Comparison of ENCODE assay signal across 23 cellular contexts in genomic region chr14:33985242-33985641, GRCh38. TPM values are rescaled to one million over a fixed set of nuclear protein-coding genes. Genes with fewer than 3 reads are reported as not detected.
DNase-seq lines count a peak whose midpoint lies in the region; ATAC-seq, FAIRE-seq and TF ChIP-seq lines count a peak whose summit lies in the region.
"Had no signal": no experiment of that assay in that cellular context is flagged by ENCODE, and none has a peak within 500 bp of the region (broad histone marks: within the 10 kb centered on the region; RNA-seq: fewer than 3 reads in every experiment).

No MANE protein-coding gene starts in this region.

- in situ Hi-C loops in HepG2 (cut with HindIII; ENCODE audit: extremely low pct_ligation_motif_present, low pct_unique_long_range_greater_than_20kb) = no loop called here

- no peak overlapping the region for H3K4me2 ChIP-seq in HepG2 (ENCODE audit: low read depth, low read length)
- H3K4me2 ChIP-seq in HCT116 (ENCODE audit: low read length) = no peak overlapping the region
- H3K4me2 ChIP-seq: GM23338 had no signal

- H4K20me1 ChIP-seq in HepG2 (ENCODE audit: insufficient read depth, low read length) (no peaks in the 10 kb centered on the region), HCT116 (ENCODE audit: insufficient read depth) (no peaks in the 10 kb centered on the region)

- H3K27ac ChIP-seq in HepG2 (ENCODE audit: extremely low read length, insufficient read depth, low read length) (no peak overlapping the region), right lobe of liver (no peak overlapping the region), HCT116 (ENCODE audit: low read depth, low read length) (no peak overlapping the region), endodermal cell (ENCODE audit: low read depth, low read length) (no peak overlapping the region)
- H3K27ac ChIP-seq: C4-2B, HL-60 had no signal

- H3K4me1 ChIP-seq in HepG2 (ENCODE audit: insufficient read depth, low read length) (peaks cover 26% of the 10 kb centered on the region), right lobe of liver (no peaks in the 10 kb centered on the region), HCT116 (ENCODE audit: control insufficient read depth in 1 of 2, insufficient read depth in 2 of 2, low read length in 2 of 2) (peaks cover 0 to 13% of the 10 kb centered on the region in 2 experiments; a peak in 1 of 4 replicates), endodermal cell (ENCODE audit: control insufficient read depth, insufficient read depth, low read length) (peaks cover 4% of the 10 kb centered on the region)

- no peak overlapping the region for H3K4me3 ChIP-seq in HepG2 (replicated peaks in 1 of 3; ENCODE audit: insufficient read depth in 1 of 3, low read depth in 2 of 3, low read length in 3 of 3)
- no peak overlapping the region for H3K4me3 ChIP-seq in right lobe of liver
- H3K4me3 ChIP-seq in HCT116 (replicated peaks in 1 of 2; ENCODE audit: low read depth in 1 of 2, low read length in 2 of 2) = no peak overlapping the region
- no peak overlapping the region for H3K4me3 ChIP-seq in endodermal cell (ENCODE audit: low read length)
- H3K4me3 ChIP-seq: GM12878, GM23338, K562 had no signal

- TF ChIP-seq POLR2A in HepG2 (IDR thresholded peaks at IDR 0.05; ENCODE audit: insufficient read depth in 1 of 2, low read depth in 2 of 2, low read length in 2 of 2) (no peak), right lobe of liver (IDR thresholded peaks at IDR 0.05) (no peak), HCT116 (IDR thresholded peaks at IDR 0.05; ENCODE audit: borderline replicate concordance, extremely low read depth, insufficient read depth, insufficient read length) (no peak)

- peaks cover 25% of the 10 kb centered on the region for H3K9me3 Mint-ChIP-seq in endodermal cell

- TF ChIP-seq RAD21 in HepG2 (CRISPR knock-in tag; IDR thresholded peaks at IDR 0.05) (no peak), HCT116 (IDR thresholded peaks at IDR 0.05; ENCODE audit: low read depth) (no peak)

- H2AFZ ChIP-seq in HepG2 (ENCODE audit: low read length) = no peak overlapping the region
- no peak overlapping the region for H2AFZ ChIP-seq in HCT116 (ENCODE audit: low read depth, low read length, poor library complexity, severe bottlenecking)
- H2AFZ ChIP-seq: GM23338 had no signal

- H3K36me3 Mint-ChIP-seq in endodermal cell (ENCODE audit: low read depth) = no peaks in the 10 kb centered on the region

- CTCF ChIA-PET in HepG2 (lab: Yijun Ruan, JAX; ENCODE audit: low intra/inter-chr PET ratio, low total read pairs) = no interaction called here
- CTCF ChIA-PET in HCT116 (lab: Charles Lee) = no interaction called here

- no peak for TF ChIP-seq EP300 in HepG2 (IDR thresholded peaks at IDR 0.05; ENCODE audit: low read depth in 2 of 2, low read length in 2 of 2)
- no peak for TF ChIP-seq EP300 in HepG2 (CRISPR knock-in tag; IDR thresholded peaks at IDR 0.05; ENCODE audit: borderline replicate concordance)

- peaks cover 7% of the 10 kb centered on the region for H3K4me1 Mint-ChIP-seq in endodermal cell
- H3K4me1 Mint-ChIP-seq: GM23338 had no signal

- no peaks in the 10 kb centered on the region for H3K36me3 ChIP-seq in HepG2 (replicated peaks in 1 of 2; ENCODE audit: control insufficient read depth in 1 of 2, insufficient read depth in 2 of 2, low read length in 2 of 2)
- no peaks in the 10 kb centered on the region for H3K36me3 ChIP-seq in right lobe of liver
- H3K36me3 ChIP-seq in HCT116 (ENCODE audit: control insufficient read depth in 1 of 2, insufficient read depth in 2 of 2, low read length in 2 of 2) = no peaks in the 10 kb centered on the region
- H3K36me3 ChIP-seq in endodermal cell (ENCODE audit: control insufficient read depth, insufficient read depth, low read length) = no peaks in the 10 kb centered on the region

- no peak overlapping the region for H3K4me3 Mint-ChIP-seq in endodermal cell
- H3K4me3 Mint-ChIP-seq: CD4-positive, alpha-beta T cell; GM23338; HFFc6 had no signal

- peaks cover 9% of the 10 kb centered on the region; the same call in 1 of the 2 replicates for H3K9me3 ChIP-seq in HepG2 (ENCODE audit: low read length)
- no peaks in the 10 kb centered on the region for H3K9me3 ChIP-seq in right lobe of liver
- H3K9me3 ChIP-seq in HCT116 (ENCODE audit: control insufficient read depth in 1 of 2, insufficient read depth in 1 of 2, low read depth in 1 of 2, low read length in 2 of 2) = no peaks in the 10 kb centered on the region
- peaks cover 11% of the 10 kb centered on the region for H3K9me3 ChIP-seq in endodermal cell (ENCODE audit: control insufficient read depth, low read length)
- H3K9me3 ChIP-seq: Caco-2 had no signal

- TF ChIP-seq CTCF in HepG2 (CRISPR knock-in tag; IDR thresholded peaks at IDR 0.05) = no peak
- no peak for TF ChIP-seq CTCF in right lobe of liver (IDR thresholded peaks at IDR 0.05)
- no peak for TF ChIP-seq CTCF in HCT116 (IDR thresholded peaks at IDR 0.05 in 2 of 3, conservative IDR thresholded peaks at IDR 0.05 in 1 of 3; ENCODE audit: borderline replicate concordance in 1 of 3, insufficient read depth in 1 of 3, low read depth in 2 of 3, low read length in 2 of 3)
- peak; percentile 22 for TF ChIP-seq CTCF in endodermal cell (conservative IDR thresholded peaks at IDR 0.05)

- H3K9me2 ChIP-seq in HCT116 (ENCODE audit: insufficient read depth) = no peaks in the 10 kb centered on the region

- BruUV-seq in HepG2 (replicated peaks; lab: Mats Ljungman, UMichigan) = no TSS peak
- no TSS peak for BruUV-seq in HCT116 (replicated peaks; lab: Mats Ljungman, UMichigan)

- H3K79me2 ChIP-seq in HepG2 (ENCODE audit: insufficient read depth, low read length) (no peaks in the 10 kb centered on the region), HCT116 (ENCODE audit: insufficient read depth, low read length) (no peaks in the 10 kb centered on the region)

- RAD21 ChIA-PET in HCT116 (lab: Charles Lee; ENCODE audit: low non-redundant PET in 1 of 2, low total read pairs in 2 of 2, uncharacterized antibody in 2 of 2, unreplicated experiment in 2 of 2) = no interaction called here

- H3K27me3 Mint-ChIP-seq in endodermal cell (ENCODE audit: insufficient read depth) = no peaks in the 10 kb centered on the region
- H3K27me3 Mint-ChIP-seq: CD4-positive, alpha-beta T cell had no signal

- 0 out of 5 replicates have a peak, but pooled peaks cover 0 to 3% of the 10 kb centered on the region in 2 experiments for H3K27me3 ChIP-seq in HepG2 (ENCODE audit: control insufficient read depth in 1 of 2, insufficient read depth in 2 of 2, low read length in 2 of 2)
- H3K27me3 ChIP-seq in right lobe of liver = no peaks in the 10 kb centered on the region
- no peaks in the 10 kb centered on the region for H3K27me3 ChIP-seq in HCT116 (ENCODE audit: insufficient read depth, low read length)
- no peaks in the 10 kb centered on the region for H3K27me3 ChIP-seq in endodermal cell (ENCODE audit: control insufficient read depth, insufficient read depth, low read length, poor library complexity, severe bottlenecking)

- no peak for FAIRE-seq in HepG2 (lab: Jason Lieb, UNC)
- FAIRE-seq: D721Med, GM12878, GM19239, H54, K562 had no signal

- POLR2A ChIA-PET in HepG2 (lab: Yijun Ruan, JAX) = no interaction called here
- POLR2A ChIA-PET in HCT116 (lab: Charles Lee) = no interaction called here

- H3K9ac ChIP-seq in HepG2 (ENCODE audit: insufficient read depth, low read depth, low read length) (no peak overlapping the region), HCT116 (ENCODE audit: low read length) (no peak overlapping the region), endodermal cell (ENCODE audit: extremely low read depth, low read length, poor library complexity, severe bottlenecking) (no peak overlapping the region)

- ATAC-seq in HepG2 = peak; percentile 10; the same call in 2 of the 3 replicates
- no peak for ATAC-seq in right lobe of liver
- ATAC-seq in HCT116 = peak; percentile 40; the same call in 1 of the 2 replicates
- ATAC-seq in GM19463 (IDR thresholded peaks at IDR 0.05; ENCODE audit: unreplicated experiment) = no peak
- ATAC-seq: GM12878, GM23338, K562 had no signal

- WGBS in HepG2 (ENCODE audit: low lambda C conversion rate) = 84% methylated on average over 2 of the region's 2 CpGs
- 89% methylated on average over 1 of the region's 2 CpGs for WGBS in right lobe of liver (ENCODE audit: insufficient coverage, low coverage, low lambda C conversion rate, missing lambda C conversion rate)
- 95 to 100% methylated on average over 1 to 2 of the region's 2 CpGs for WGBS in endodermal cell (ENCODE audit: insufficient coverage in 1 of 2, insufficient read length in 1 of 2), 2 experiments

- no peak overlapping the region for H3K27ac Mint-ChIP-seq in endodermal cell
- H3K27ac Mint-ChIP-seq: CD4-positive, alpha-beta T cell; GM23338; HFFc6 had no signal

- intact Hi-C loops in HepG2 (cut with micrococcal nuclease; ENCODE audit: unreplicated experiment) = no loop called here
- intact Hi-C loops in right lobe of liver (cut with DNase I) = no loop called here
- intact Hi-C loops in HCT116 (cut with micrococcal nuclease) = no loop called here

- DNase-seq in HepG2 (ENCODE audit: low spot score) (no peak), right lobe of liver (no peak), HCT116 (ENCODE audit: low read depth, low spot score) (peak; percentile 18), endodermal cell (no peak), LoVo (ENCODE audit: low spot score) (no peak)
- DNase-seq in stimulated activated CD4-positive, alpha-beta T cell treated with anti-CD3 and anti-CD28 coated beads, Interleukin-15, amount 100 ng/mL, for 24 hours = no peak
- DNase-seq: Caco-2; CD4-positive, alpha-beta T cell; DMS79; GF-D8; HCEC 1CT; HFFc6; IMR-90 had no signal

RNA-seq across cellular contexts. Expression of gene EGLN3, which starts 34.4 kb away (rescaled TPM):
- total RNA-seq in HepG2 (2016; rRNA removed; fragmentation: Illumina TruSeq; extraction: Trizol) (0.18 TPM in 2 replicates), right lobe of liver (10 to 100 TPM in 1 of 6 experiments, 1 to 10 TPM in 5; 1.9 to 25.4 (median 2.1) TPM), HCT116 (2021; ENCODE audit: unreplicated experiment) (13.6 TPM), endodermal cell (10 to 100 TPM; 13.4 to 18.1 TPM)
- not detected in 2 replicates for total RNA-seq in HepG2 (2016; cell fraction: cytosol; rRNA removed; fragmentation: Illumina TruSeq; extraction: Trizol; ENCODE audit: low read depth)
- total RNA-seq in HepG2 (2016; cell fraction: insoluble cytoplasmic fraction; rRNA removed; fragmentation: Illumina TruSeq; extraction: Trizol) = 0.13 and 0.39 TPM in 2 replicates
- total RNA-seq in HepG2 (2016; cell fraction: membrane; rRNA removed; fragmentation: Illumina TruSeq; extraction: Trizol) = 0.07 and 0.12 TPM in 2 replicates
- total RNA-seq in HepG2 (2016; cell fraction: nucleus; rRNA removed; fragmentation: Illumina TruSeq; extraction: Trizol) = not detected in 2 replicates
- 27.3 and 30.1 TPM in 2 replicates for polyA plus RNA-seq in HepG2 (2011; rRNA removed)
- polyA plus RNA-seq in HepG2 (2011; cell fraction: cytosol; rRNA removed) = 13.7 and 27.8 TPM in 2 replicates
- polyA plus RNA-seq in HepG2 (2011; cell fraction: nucleus; rRNA removed) = 14.1 and 18.4 TPM in 2 replicates
- 89.8 and 101 TPM in 2 replicates for polyA plus RNA-seq in HepG2 (2012)
- polyA plus RNA-seq in HepG2 (2016; cell fraction: cytosol; fragmentation: Illumina TruSeq; extraction: Trizol; ENCODE audit: low read depth) = not detected in 2 replicates
- 0.11 and 0.19 TPM in 2 replicates for polyA plus RNA-seq in HepG2 (2016; cell fraction: insoluble cytoplasmic fraction; fragmentation: Illumina TruSeq; extraction: Trizol; ENCODE audit: low read depth)
- polyA plus RNA-seq in HepG2 (2016; cell fraction: membrane; fragmentation: Illumina TruSeq; extraction: Trizol; ENCODE audit: low read depth) = 0.17 TPM in 1 of 2 replicates, not detected in the other
- not detected in 2 replicates for polyA plus RNA-seq in HepG2 (2016; cell fraction: nucleus; fragmentation: Illumina TruSeq; extraction: Trizol; ENCODE audit: insufficient read depth, low read depth)
- 8.9 and 29.0 TPM in 2 replicates for polyA minus RNA-seq in HepG2 (2011; rRNA and poly(A)+ RNA removed; ENCODE audit: low replicate concordance)
- 24.4 and 43.2 TPM in 2 replicates for polyA minus RNA-seq in HepG2 (2011; cell fraction: cytosol; rRNA and poly(A)+ RNA removed)
- polyA minus RNA-seq in HepG2 (2011; cell fraction: nucleus; rRNA and poly(A)+ RNA removed) = 23.8 and 49.0 TPM in 2 replicates
- polyA plus RNA-seq in HCT116 (2012) = 15.2 and 17.9 TPM in 2 replicates
- polyA plus RNA-seq in endodermal cell (2013, experiment 1 of 2) = 12.6 TPM
- polyA plus RNA-seq in endodermal cell (2013, experiment 2 of 2) = 14.5 TPM
- total RNA-seq: HT1080 had no signal

Comparison
In these comparisons a context has a peak if more than half of its experiments do, and no peak if none do; other contexts are left out.
1. ATAC-seq: peak in HepG2 (single experiment) and HCT116 (single experiment); none in right lobe of liver (0 of 4) and GM19463 (single experiment).